Comparison of ENCODE assay signal across 8 cellular contexts in genomic region chr2:68837164-68837860, GRCh38. TPM values are rescaled to one million over a fixed set of nuclear protein-coding genes. Genes with fewer than 3 reads are reported as not detected.
A peak's percentile ranks its signal among the peaks of the same experiment; 100 is the strongest.
DNase-seq lines count a peak whose midpoint lies in the region; ATAC-seq lines count a peak whose summit lies in the region.

No MANE protein-coding gene starts in this region.

- H3K27me3 Mint-ChIP-seq in activated naive CD8-positive, alpha-beta T cell treated with anti-CD3 and anti-CD28 coated beads for 36 hours, result no peaks in the 10 kb centered on the region

- DNase-seq in NCI-H748 (lab: John Stamatoyannopoulos, UW; ENCODE audit: unreplicated experiment), result peak; percentile 4
- no peak for DNase-seq in NCI-H748 treated with DMSO at 0.1 percent for 48 hours (lab: John Stamatoyannopoulos, UW)
- DNase-seq in SKM-1 (lab: John Stamatoyannopoulos, UW; ENCODE audit: unreplicated experiment), result peak; percentile 78
- DNase-seq in activated naive CD8-positive, alpha-beta T cell treated with anti-CD3 and anti-CD28 coated beads for 36 hours, result peak; percentile 65
- DNase-seq in iPS DF 4.7 (ENCODE audit: extremely low read depth, low spot score), result peak; percentile 41
- DNase-seq in stimulated activated CD4-positive, alpha-beta T cell treated with anti-CD3 and anti-CD28 coated beads, Interleukin-4, amount 100 ng/mL, for 1 hour, result peak; percentile 73
- DNase-seq in cerebellar nuclear complex (lab: John Stamatoyannopoulos, UW), result no peak

- H3K4me3 Mint-ChIP-seq in activated naive CD8-positive, alpha-beta T cell treated with anti-CD3 and anti-CD28 coated beads for 36 hours, result no peak overlapping the region

- peaks cover 2% of the 10 kb centered on the region for H3K9me3 Mint-ChIP-seq in activated naive CD8-positive, alpha-beta T cell treated with anti-CD3 and anti-CD28 coated beads for 36 hours

- no peak overlapping the region for H3K27ac Mint-ChIP-seq in activated naive CD8-positive, alpha-beta T cell treated with anti-CD3 and anti-CD28 coated beads for 36 hours

- no peak for ATAC-seq in GM19452 (IDR thresholded peaks at IDR 0.05; ENCODE audit: unreplicated experiment)

- peaks cover 31% of the 10 kb centered on the region for H3K4me1 Mint-ChIP-seq in activated naive CD8-positive, alpha-beta T cell treated with anti-CD3 and anti-CD28 coated beads for 36 hours

- no peaks in the 10 kb centered on the region for H3K36me3 Mint-ChIP-seq in activated naive CD8-positive, alpha-beta T cell treated with anti-CD3 and anti-CD28 coated beads for 36 hours

RNA-seq across cellular contexts. Expression of gene BMP10, which starts 33.9 kb away (rescaled TPM):
- not detected for total RNA-seq in activated naive CD8-positive, alpha-beta T cell treated with anti-CD3 and anti-CD28 coated beads for 36 hours

Comparison
In these comparisons a context has a peak if more than half of its experiments do, and no peak if none do; other contexts are left out.
1. DNase-seq: peak in NCI-H748 (single experiment), SKM-1 (single experiment), activated naive CD8-positive, alpha-beta T cell treated with anti-CD3 and anti-CD28 coated beads for 36 hours (single experiment), iPS DF 4.7 (single experiment) and stimulated activated CD4-positive, alpha-beta T cell treated with anti-CD3 and anti-CD28 coated beads, Interleukin-4, amount 100 ng/mL, for 1 hour (single experiment); none in NCI-H748 treated with DMSO at 0.1 percent for 48 hours (single experiment) and cerebellar nuclear complex (0 of 2).